Comparison of ENCODE assay signal across 20 cellular contexts in genomic region chr6:13251242-13251641, GRCh38.
A peak's percentile ranks its signal among the peaks of the same experiment; 100 is the strongest.
DNase-seq lines count a peak whose midpoint lies in the region; ATAC-seq, FAIRE-seq and TF ChIP-seq lines count a peak whose summit lies in the region.
"Had no signal": no experiment of that assay in that cellular context is flagged by ENCODE, and none has a peak within 500 bp of the region (broad histone marks: within the 10 kb centered on the region; RNA-seq: fewer than 3 reads in every experiment).

No MANE protein-coding gene starts in this region.

- no TSS peak for BruUV-seq in OCI-LY7 (replicated peaks; lab: Mats Ljungman, UMichigan)
- no TSS peak for BruUV-seq in K562 (replicated peaks; lab: Mats Ljungman, UMichigan)

- H3K79me2 ChIP-seq in OCI-LY7 (ENCODE audit: insufficient read depth, low read depth, low read length) (no peaks in the 10 kb centered on the region), K562 (ENCODE audit: control insufficient read depth, insufficient read depth, low read length) (no peaks in the 10 kb centered on the region)

- CTCF ChIA-PET in OCI-LY7 (lab: Charles Lee; ENCODE audit: unreplicated experiment) (interaction anchor here (1.4 kb wide), 1 partner anchor 8 kb away, joined by 5 read pairs; no protein-coding TSS in a partner anchor), K562 (lab: Yijun Ruan, JAX; ENCODE audit: low intra/inter-chr PET ratio) (interaction anchor here (0.8 kb wide), 1 partner anchor 81 kb away, joined by 3 read pairs; no protein-coding TSS in a partner anchor)

- peak overlapping the region; percentile 4 for H3K27ac Mint-ChIP-seq in stimulated activated effector memory CD8-positive, alpha-beta T cell treated with anti-CD3 and anti-CD28 coated beads, Interleukin-12 subunit alpha, Interleukin-12 subunit beta, amount 100 ng/mL, for 72 hours

- H3K36me3 ChIP-seq in OCI-LY7 (ENCODE audit: insufficient read depth, low read length) (peaks cover 5% of the 10 kb centered on the region; the same call in 1 of the 2 replicates), K562 (ENCODE audit: control insufficient read depth, insufficient read depth, low read length) (no peaks in the 10 kb centered on the region), left lung (no peaks in the 10 kb centered on the region)
- H3K36me3 ChIP-seq: HAP-1 had no signal

- TF ChIP-seq CTCF in OCI-LY7 (conservative IDR thresholded peaks at IDR 0.05; ENCODE audit: low read length) (peak; percentile 33; the same call in 1 of the 2 replicates), K562 (IDR thresholded peaks at IDR 0.05 in 2 of 3, conservative IDR thresholded peaks at IDR 0.05 in 1 of 3; ENCODE audit: insufficient read depth in 2 of 3, low read depth in 1 of 3, low read length in 3 of 3) (peak; percentile 47 to 58 (median 52); a peak in 5 of 6 replicates), left lung (IDR thresholded peaks at IDR 0.05) (no peak)

- ATAC-seq in K562 (peak; percentile 85), HG02970 (IDR thresholded peaks at IDR 0.05; ENCODE audit: low FRiP score, unreplicated experiment) (no peak), left lung (no peak)
- no peak for ATAC-seq in stimulated activated effector memory CD8-positive, alpha-beta T cell treated with anti-CD3 and anti-CD28 coated beads, Interleukin-12 subunit alpha, Interleukin-12 subunit beta, amount 100 ng/mL, for 72 hours
- ATAC-seq: A549, GM12878 had no signal

- WGBS in K562 (ENCODE audit: insufficient coverage, low coverage, missing lambda C conversion rate) = 24% methylated on average over 9 of the region's 9 CpGs

- H2AFZ ChIP-seq in OCI-LY7 (ENCODE audit: low read length) (no peak overlapping the region), K562 (ENCODE audit: low read depth, low read length) (no peak overlapping the region; the same call in 1 of the 2 replicates)

- FAIRE-seq in K562 (lab: Jason Lieb, UNC) = peak; percentile 51
- FAIRE-seq: A549, GM12878, GM18507 had no signal

- no peak for TF ChIP-seq POLR2A in K562 (conservative IDR thresholded peaks at IDR 0.05)

- H3K4me1 Mint-ChIP-seq in stimulated activated effector memory CD8-positive, alpha-beta T cell treated with anti-CD3 and anti-CD28 coated beads, Interleukin-12 subunit alpha, Interleukin-12 subunit beta, amount 100 ng/mL, for 72 hours = no peaks in the 10 kb centered on the region

- H3K4me1 ChIP-seq in OCI-LY7 (ENCODE audit: insufficient read depth, low read length, poor library complexity, severe bottlenecking) (no peaks in the 10 kb centered on the region), K562 (replicated peaks in 1 of 2; ENCODE audit: control insufficient read depth in 2 of 2, insufficient read depth in 2 of 2, low read length in 2 of 2) (peaks cover 2 to 5% of the 10 kb centered on the region in 2 experiments; a peak in 4 of 5 replicates), left lung (peaks cover 0 to 34% of the 10 kb centered on the region in 2 donors)
- H3K4me1 ChIP-seq: A549, Caco-2, HAP-1 had no signal

- POLR2A ChIA-PET in OCI-LY7 (lab: Charles Lee) (interaction anchor here (0.7 to 1.6 kb wide), 3 partner anchors 10 to 45 kb away, joined by 3 to 4 read pairs (median 3); no protein-coding TSS in a partner anchor), K562 (lab: Yijun Ruan, JAX) (interaction anchor here (0.7 to 1.2 kb wide), 3 partner anchors 11 to 1321 kb away, joined by 3 to 4 read pairs (median 3); no protein-coding TSS in a partner anchor)

- H3K4me2 ChIP-seq in OCI-LY7 (ENCODE audit: low read length) = no peak overlapping the region
- H3K4me2 ChIP-seq in K562 (ENCODE audit: insufficient read depth, low read length) = no peak overlapping the region
- H3K4me2 ChIP-seq: A549 had no signal

- no peak overlapping the region for H3K9ac ChIP-seq in K562 (ENCODE audit: insufficient read depth in 1 of 2, low read depth in 2 of 2, low read length in 2 of 2)

- H3K9me2 ChIP-seq in OCI-LY7 (ENCODE audit: insufficient read depth, low read length) = no peaks in the 10 kb centered on the region

- no peaks in the 10 kb centered on the region for H3K36me3 Mint-ChIP-seq in stimulated activated effector memory CD8-positive, alpha-beta T cell treated with anti-CD3 and anti-CD28 coated beads, Interleukin-12 subunit alpha, Interleukin-12 subunit beta, amount 100 ng/mL, for 72 hours
- H3K36me3 Mint-ChIP-seq: CD14-positive monocyte had no signal

- in situ Hi-C loops in K562 (cut with MboI) = no loop called here

- peaks cover 10% of the 10 kb centered on the region for H3K9me3 ChIP-seq in OCI-LY7 (ENCODE audit: low read length)
- no peaks in the 10 kb centered on the region for H3K9me3 ChIP-seq in K562 (replicated peaks; ENCODE audit: control insufficient read depth, insufficient read depth, low read depth, low read length)
- no peaks in the 10 kb centered on the region for H3K9me3 ChIP-seq in left lung
- H3K9me3 ChIP-seq: A549, Caco-2, HAP-1 had no signal

- intact Hi-C loops in OCI-LY7 (cut with micrococcal nuclease; ENCODE audit: unreplicated experiment) (no loop called here), K562 (cut with micrococcal nuclease) (no loop called here), left lung (cut with DNase I) (no loop called here)

- peak in 1 of 2 experiments; percentile 40; a peak in 1 of 4 replicates for TF ChIP-seq RAD21 in K562 (CRISPR knock-in tag; conservative IDR thresholded peaks at IDR 0.05 in 1 of 2, IDR thresholded peaks at IDR 0.05 in 1 of 2)

- H4K20me1 ChIP-seq in OCI-LY7 (ENCODE audit: insufficient read depth, low read length) (no peaks in the 10 kb centered on the region), K562 (replicated peaks; ENCODE audit: control insufficient read depth, insufficient read depth, low read length) (no peaks in the 10 kb centered on the region)

- H3K4me3 ChIP-seq in OCI-LY7 (ENCODE audit: low read depth, low read length, poor library complexity, severe bottlenecking) (no peak overlapping the region), K562 (no peak overlapping the region), left lung (no peak overlapping the region)
- H3K4me3 ChIP-seq: A549, GM12878, HAP-1 had no signal

- H3K9me1 ChIP-seq in K562 (ENCODE audit: control insufficient read depth, insufficient read depth, low read length) = no peaks in the 10 kb centered on the region

- H3K27ac ChIP-seq in OCI-LY7 (ENCODE audit: low read depth, low read length, poor library complexity, severe bottlenecking) = no peak overlapping the region
- no peak overlapping the region for H3K27ac ChIP-seq in K562 (ENCODE audit: extremely low read depth, low read depth, low read length)
- H3K27ac ChIP-seq in left lung = no peak overlapping the region
- H3K27ac ChIP-seq: A549 had no signal

- TF ChIP-seq EP300 in K562 (IDR thresholded peaks at IDR 0.05; ENCODE audit: low read length) = no peak

- no peak overlapping the region for H3K4me3 Mint-ChIP-seq in stimulated activated effector memory CD8-positive, alpha-beta T cell treated with anti-CD3 and anti-CD28 coated beads, Interleukin-12 subunit alpha, Interleukin-12 subunit beta, amount 100 ng/mL, for 72 hours
- H3K4me3 Mint-ChIP-seq: CD14-positive monocyte, IgD-negative memory B cell had no signal

- no peaks in the 10 kb centered on the region; a peak in 2 of 5 replicates for H3K27me3 ChIP-seq in K562 (ENCODE audit: control insufficient read depth in 2 of 2, insufficient read depth in 2 of 2, low read length in 2 of 2)
- no peaks in the 10 kb centered on the region for H3K27me3 ChIP-seq in left lung

- DNase-seq in NCI-H748 (lab: John Stamatoyannopoulos, UW; ENCODE audit: unreplicated experiment) = peak; percentile 16
- no peak for DNase-seq in NCI-H748 treated with DMSO at 0.1 percent for 48 hours (lab: John Stamatoyannopoulos, UW)
- no peak for DNase-seq in OCI-LY7 (ENCODE audit: low spot score)
- DNase-seq in K562 (ENCODE audit: extremely low read depth in 1 of 4, low spot score in 3 of 4) = peak in 3 of 4 experiments; percentile 29 to 55 (median 40)
- DNase-seq in stimulated activated effector memory CD8-positive, alpha-beta T cell treated with anti-CD3 and anti-CD28 coated beads, Interleukin-12 subunit alpha, Interleukin-12 subunit beta, amount 100 ng/mL, for 72 hours (ENCODE audit: low spot score in 2 of 2) = no peak
- no peak for DNase-seq in HT-29 (ENCODE audit: low spot score)
- DNase-seq in left lung = no peak
- DNase-seq: Caco-2, DMS53, NCI-H1694, NCI-H2171, NCI-H524, SIG-M5 had no signal

- H3K9me3 Mint-ChIP-seq in stimulated activated effector memory CD8-positive, alpha-beta T cell treated with anti-CD3 and anti-CD28 coated beads, Interleukin-12 subunit alpha, Interleukin-12 subunit beta, amount 100 ng/mL, for 72 hours = peaks cover under 1% of the 10 kb centered on the region

TF ChIP-seq in K562, 482 proteins besides CTCF, POLR2A, EP300 and RAD21 (continues in another document):
- no peak for TF ChIP-seq ZNF224 (CRISPR knock-in tag; IDR thresholded peaks at IDR 0.05)
- TF ChIP-seq SMAD3 (CRISPR knock-in tag; conservative IDR thresholded peaks at IDR 0.05) = no peak
- TF ChIP-seq USF1 (CRISPR knock-in tag; IDR thresholded peaks at IDR 0.05) = peak; percentile 11; the same call in 1 of the 2 replicates
- TF ChIP-seq MYC (IDR thresholded peaks at IDR 0.05; ENCODE audit: low read depth, low read length) = peak; percentile 59
- no peak for TF ChIP-seq MYC (CRISPR knock-in tag; IDR thresholded peaks at IDR 0.05; ENCODE audit: borderline replicate concordance, low read depth)
- TF ChIP-seq TFAP4 (CRISPR knock-in tag; IDR thresholded peaks at IDR 0.05; ENCODE audit: borderline replicate concordance) = peak; percentile 44; the same call in 1 of the 2 replicates
- no peak for TF ChIP-seq ELF4 (CRISPR knock-in tag; IDR thresholded peaks at IDR 0.05)

Comparison
In these comparisons a context has a peak if more than half of its experiments do, and no peak if none do; other contexts are left out.
1. DNase-seq: peak in NCI-H748 (single experiment) and K562 (3 of 4); none in NCI-H748 treated with DMSO at 0.1 percent for 48 hours (single experiment), OCI-LY7 (single experiment), stimulated activated effector memory CD8-positive, alpha-beta T cell treated with anti-CD3 and anti-CD28 coated beads, Interleukin-12 subunit alpha, Interleukin-12 subunit beta, amount 100 ng/mL, for 72 hours (0 of 2), HT-29 (single experiment) and left lung (0 of 2).
2. CTCF ChIP-seq: peak in OCI-LY7 (single experiment) and K562 (3 of 3); none in left lung (0 of 2).